11 cellular contexts compared by ENCODE assay signal in the genomic region with DNA sequence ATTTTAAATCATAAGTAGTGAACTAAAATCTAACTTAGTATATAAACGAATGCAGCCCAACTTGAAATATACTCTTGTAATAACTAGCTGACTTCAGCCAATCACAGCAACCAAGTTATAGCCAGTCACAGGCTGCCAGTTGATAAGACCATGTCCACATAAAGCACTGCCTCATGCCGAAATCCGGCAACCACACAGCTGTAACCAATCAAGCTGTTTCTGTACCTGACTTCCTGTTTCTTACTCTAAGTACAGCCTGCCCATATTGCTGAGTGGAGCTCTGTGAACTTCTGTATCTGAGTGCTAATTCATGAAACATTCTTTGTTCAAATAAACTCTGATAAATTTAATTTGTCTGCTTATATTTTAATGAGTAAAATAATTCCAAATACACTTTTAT.
"Had no signal": no experiment of that assay in that cellular context is flagged by ENCODE, and none has a peak within 500 bp of the region (broad histone marks: within the 10 kb centered on the region; RNA-seq: fewer than 3 reads in every experiment).

No MANE protein-coding gene starts in this region.

- H3K9me3 ChIP-seq: colonic mucosa, gastrocnemius medialis, pancreas had no signal

- DNase-seq: activated CD8-positive, alpha-beta memory T cell treated with anti-CD3 and anti-CD28 coated beads, Interleukin-2, amount 50 U/mL, for 4 hours; activated CD8-positive, alpha-beta T cell treated with anti-CD3 and anti-CD28 coated beads for 36 hours; activated naive CD8-positive, alpha-beta T cell treated with anti-CD3 and anti-CD28 coated beads, Interleukin-2, amount 10 ng/mL, durations not matched to agents 7 days and 5 days; colonic mucosa; gastrocnemius medialis; kidney; mesendoderm; pancreas; stimulated activated CD4-positive, alpha-beta T cell treated with anti-CD3 and anti-CD28 coated beads, Interleukin-12 subunit alpha, Interleukin-12 subunit beta, amount 100 ng/mL, for 4 hours; stimulated activated naive CD4-positive, alpha-beta T cell treated with Interleukin-2 at 50 U/mL for 16 hours had no signal

- H3K4me1 ChIP-seq: colonic mucosa, gastrocnemius medialis, pancreas had no signal

- H3K27ac ChIP-seq: cardiac muscle cell, colonic mucosa, gastrocnemius medialis, pancreas had no signal

- H3K27me3 ChIP-seq: cardiac muscle cell, colonic mucosa, gastrocnemius medialis, pancreas had no signal

- H3K4me3 ChIP-seq: cardiac muscle cell, colonic mucosa, gastrocnemius medialis, pancreas had no signal

- ATAC-seq: activated CD8-positive, alpha-beta T cell treated with anti-CD3 and anti-CD28 coated beads for 36 hours; gastrocnemius medialis; pancreas had no signal

- H3K36me3 ChIP-seq: cardiac muscle cell, colonic mucosa, gastrocnemius medialis, pancreas had no signal
